14 cellular contexts compared by ENCODE assay signal in genomic region chr11:124676386-124676785, GRCh38. TPM values are rescaled to one million over a fixed set of nuclear protein-coding genes. Genes with fewer than 3 reads are reported as not detected.
A peak's percentile ranks its signal among the peaks of the same experiment; 100 is the strongest.
DNase-seq lines count a peak whose midpoint lies in the region; ATAC-seq and TF ChIP-seq lines count a peak whose summit lies in the region.
"Had no signal": no experiment of that assay in that cellular context is flagged by ENCODE, and none has a peak within 500 bp of the region (broad histone marks: within the 10 kb centered on the region; RNA-seq: fewer than 3 reads in every experiment).

No MANE protein-coding gene starts in this region.

- DNase-seq in AG10803 (ENCODE audit: low read depth), result peak; percentile 55
- DNase-seq in NCI-H226, result peak; percentile 44
- DNase-seq in fibroblast of gingiva (ENCODE audit: low read depth), result peak; percentile 81
- no peak for DNase-seq in osteoblast (ENCODE audit: insufficient read length, low spot score, missing footprints)
- DNase-seq in NCI-H2227 (lab: John Stamatoyannopoulos, UW; ENCODE audit: unreplicated experiment), result no peak
- no peak for DNase-seq in activated CD8-positive, alpha-beta memory T cell treated with anti-CD3 and anti-CD28 coated beads, Interleukin-2, amount 50 U/mL, for 4 hours
- no peak for DNase-seq in globus pallidus (ENCODE audit: low spot score)
- DNase-seq: activated CD4-positive, alpha-beta T cell treated with anti-CD3 and anti-CD28 coated beads, Interleukin-2, amount 50 U/mL, for 48 hours; MG63; NCI-H524 treated with DMSO at 0.1 percent for 48 hours had no signal

- no peak overlapping the region for H3K4me3 ChIP-seq in AG10803 (ENCODE audit: low read length)
- no peak overlapping the region for H3K4me3 ChIP-seq in osteoblast (ENCODE audit: insufficient read depth, low read length)
- H3K4me3 ChIP-seq: MG63 had no signal

- H3K27ac ChIP-seq in osteoblast (ENCODE audit: low read depth, low read length), result no peak overlapping the region
- H3K27ac ChIP-seq: C4-2B had no signal

- peak overlapping the region; percentile 62 for H2AFZ ChIP-seq in osteoblast (ENCODE audit: low read length)

- H3K9me3 ChIP-seq in osteoblast (ENCODE audit: low read depth, low read length), result no peaks in the 10 kb centered on the region
- H3K9me3 ChIP-seq: MG63 had no signal

- H3K27me3 Mint-ChIP-seq in activated T-helper 17 cell treated with anti-CD3 and anti-CD28 coated beads, Interleukin-2, amount 50 U/mL, for 72 hours, result no peaks in the 10 kb centered on the region
- H3K27me3 Mint-ChIP-seq: progenitor cell of endocrine pancreas had no signal

- H4K20me1 ChIP-seq in osteoblast (ENCODE audit: insufficient read depth, low read length), result no peaks in the 10 kb centered on the region

- peaks cover 7% of the 10 kb centered on the region for H3K36me3 Mint-ChIP-seq in activated T-helper 17 cell treated with anti-CD3 and anti-CD28 coated beads, Interleukin-2, amount 50 U/mL, for 72 hours (ENCODE audit: low read depth)

- ATAC-seq in activated T-helper 17 cell treated with anti-CD3 and anti-CD28 coated beads, Interleukin-2, amount 50 U/mL, for 72 hours (replicated peaks), result no peak
- ATAC-seq: activated naive CD4-positive, alpha-beta T cell treated with anti-CD3 and anti-CD28 coated beads, Interleukin-2, amount 50 U/mL, for 72 hours had no signal

- no peaks in the 10 kb centered on the region for H3K36me3 ChIP-seq in osteoblast (ENCODE audit: insufficient read depth, low read length)
- H3K36me3 ChIP-seq: MG63 had no signal

- peaks cover 10% of the 10 kb centered on the region for H3K4me1 ChIP-seq in osteoblast (ENCODE audit: insufficient read depth, low read length)

- peaks cover 5% of the 10 kb centered on the region for H3K4me1 Mint-ChIP-seq in activated T-helper 17 cell treated with anti-CD3 and anti-CD28 coated beads, Interleukin-2, amount 50 U/mL, for 72 hours

- H3K27me3 ChIP-seq in osteoblast (ENCODE audit: insufficient read depth, low read length), result no peaks in the 10 kb centered on the region
- H3K27me3 ChIP-seq: MG63 had no signal

- H3K4me2 ChIP-seq in osteoblast (ENCODE audit: insufficient read depth, low read length), result peak overlapping the region; percentile 55

- no peak overlapping the region for H3K27ac Mint-ChIP-seq in activated T-helper 17 cell treated with anti-CD3 and anti-CD28 coated beads, Interleukin-2, amount 50 U/mL, for 72 hours
- H3K27ac Mint-ChIP-seq: activated naive CD4-positive, alpha-beta T cell treated with anti-CD3 and anti-CD28 coated beads, Interleukin-2, amount 50 U/mL, for 72 hours; progenitor cell of endocrine pancreas had no signal

- no peaks in the 10 kb centered on the region for H3K79me2 ChIP-seq in osteoblast (ENCODE audit: insufficient read depth, low read length)

- TF ChIP-seq CTCF in AG10803 (conservative IDR thresholded peaks at IDR 0.05; ENCODE audit: low read length) (no peak), osteoblast (IDR thresholded peaks at IDR 0.05; ENCODE audit: extremely low read depth, low read depth, low read length) (no peak)

- no peak overlapping the region for H3K4me3 Mint-ChIP-seq in activated T-helper 17 cell treated with anti-CD3 and anti-CD28 coated beads, Interleukin-2, amount 50 U/mL, for 72 hours

- no peaks in the 10 kb centered on the region for H3K9me3 Mint-ChIP-seq in activated T-helper 17 cell treated with anti-CD3 and anti-CD28 coated beads, Interleukin-2, amount 50 U/mL, for 72 hours
- H3K9me3 Mint-ChIP-seq: activated naive CD4-positive, alpha-beta T cell treated with anti-CD3 and anti-CD28 coated beads, Interleukin-2, amount 50 U/mL, for 72 hours had no signal

RNA-seq across cellular contexts. Expression of gene SPA17, which starts 2.7 kb away (rescaled TPM):
- 8.0 and 8.8 TPM in 2 replicates for total RNA-seq in osteoblast
- total RNA-seq in activated T-helper 17 cell treated with anti-CD3 and anti-CD28 coated beads, Interleukin-2, amount 50 U/mL, for 72 hours, result 1 to 10 TPM; 1.3 to 2.8 TPM

RNA-seq across cellular contexts. Expression of gene SIAE, which starts 2.8 kb away (rescaled TPM):
- total RNA-seq in osteoblast, result 10.5 and 11.5 TPM in 2 replicates
- total RNA-seq in activated T-helper 17 cell treated with anti-CD3 and anti-CD28 coated beads, Interleukin-2, amount 50 U/mL, for 72 hours, result 10 to 100 TPM in 1 of 2 donors, 1 to 10 TPM in 1; 7.5 to 10.5 TPM

RNA-seq across cellular contexts. Expression of gene TBRG1, which starts 53.7 kb away (rescaled TPM):
- 37.7 and 40.2 TPM in 2 replicates for total RNA-seq in osteoblast
- 10 to 100 TPM; 28.8 to 30.0 TPM for total RNA-seq in activated T-helper 17 cell treated with anti-CD3 and anti-CD28 coated beads, Interleukin-2, amount 50 U/mL, for 72 hours

Comparison
In these comparisons a context has a peak if more than half of its experiments do, and no peak if none do; other contexts are left out.
1. DNase-seq: peak in AG10803 (single experiment), NCI-H226 (single experiment) and fibroblast of gingiva (single experiment); none in osteoblast (single experiment), NCI-H2227 (single experiment), activated CD8-positive, alpha-beta memory T cell treated with anti-CD3 and anti-CD28 coated beads, Interleukin-2, amount 50 U/mL, for 4 hours (single experiment) and globus pallidus (single experiment).